17 cellular contexts compared by ENCODE assay signal in the genomic region with DNA sequence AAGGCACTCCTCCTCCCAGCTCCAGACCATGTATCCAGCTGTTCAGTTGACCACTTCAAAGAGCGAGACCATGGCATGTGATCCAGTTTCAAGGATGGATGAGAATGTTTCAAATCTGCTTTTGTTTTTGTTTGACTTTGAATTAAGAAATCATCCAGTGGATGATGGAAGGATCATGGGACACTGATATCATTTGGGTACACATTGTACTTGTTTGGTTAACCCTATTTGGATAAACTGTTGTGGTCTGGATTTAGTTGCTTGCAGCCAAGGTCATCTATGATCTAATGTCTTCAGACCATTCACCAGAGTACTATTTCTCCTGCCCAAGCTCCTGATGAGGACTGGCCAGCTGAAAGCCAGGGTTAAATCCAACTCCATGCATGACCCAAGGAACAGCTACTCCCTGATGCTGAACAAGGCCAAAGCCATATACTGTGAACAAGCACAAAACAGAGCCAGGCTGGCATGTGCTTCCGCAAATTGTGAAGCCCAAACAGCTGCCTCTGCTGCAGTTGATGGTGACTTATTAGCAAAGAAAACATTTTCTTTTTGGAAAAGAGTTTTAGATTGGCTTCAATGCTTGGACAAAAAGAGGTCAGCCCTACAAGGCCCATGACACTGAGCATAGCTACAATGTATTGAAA. TPM values are rescaled to one million over a fixed set of nuclear protein-coding genes. Genes with fewer than 3 reads are reported as not detected.
DNase-seq lines count a peak whose midpoint lies in the region; ATAC-seq, FAIRE-seq and TF ChIP-seq lines count a peak whose summit lies in the region.
"Had no signal": no experiment of that assay in that cellular context is flagged by ENCODE, and none has a peak within 500 bp of the region (broad histone marks: within the 10 kb centered on the region; RNA-seq: fewer than 3 reads in every experiment).

No MANE protein-coding gene starts in this region.

- no peaks in the 10 kb centered on the region for H3K27me3 ChIP-seq in esophagus muscularis mucosa
- peaks cover 0 to 1% (median 0%) of the 10 kb centered on the region in 45 donors for H3K27me3 ChIP-seq in dorsolateral prefrontal cortex

- TF ChIP-seq CTCF in esophagus muscularis mucosa (IDR thresholded peaks at IDR 0.05) (no peak), dorsolateral prefrontal cortex (IDR thresholded peaks at IDR 0.05 in 54 of 56, conservative IDR thresholded peaks at IDR 0.05 in 2 of 56; ENCODE audit: low read depth in 1 of 56, partially characterized antibody in 56 of 56) (no peak)

- peak; percentile 20 for FAIRE-seq in urothelium cell line (lab: Jason Lieb, UNC)
- FAIRE-seq: D721Med, H54 had no signal

- no peak for TF ChIP-seq POLR2A in esophagus muscularis mucosa (IDR thresholded peaks at IDR 0.05; ENCODE audit: low read depth)

- DNase-seq in DMS53 (lab: John Stamatoyannopoulos, UW): peak; percentile 5
- no peak for DNase-seq in DMS53 treated with DMSO at 0.1 percent for 48 hours (lab: John Stamatoyannopoulos, UW; ENCODE audit: unreplicated experiment)
- peak; percentile 83 for DNase-seq in esophagus muscularis mucosa (ENCODE audit: extremely low spot score)
- no peak for DNase-seq in left lobe of liver (ENCODE audit: low spot score)
- DNase-seq in urothelium cell line (ENCODE audit: low spot score): no peak
- no peak for DNase-seq in NCI-H2196 (lab: John Stamatoyannopoulos, UW; ENCODE audit: unreplicated experiment)
- DNase-seq in dorsolateral prefrontal cortex: no peak
- DNase-seq: CD8-positive, alpha-beta T cell; COR-L47; DMS153; GM23248; IMR-90 had no signal

- TF ChIP-seq EP300 in esophagus muscularis mucosa (IDR thresholded peaks at IDR 0.05): no peak

- no peak overlapping the region for H3K27ac ChIP-seq in esophagus muscularis mucosa (replicated peaks in 1 of 4)
- H3K27ac ChIP-seq in dorsolateral prefrontal cortex: no peak overlapping the region
- H3K27ac ChIP-seq: 22Rv1, GM23248 had no signal

- no peaks in the 10 kb centered on the region for H3K36me3 ChIP-seq in esophagus muscularis mucosa

- H3K4me3 ChIP-seq in esophagus muscularis mucosa (no peak overlapping the region), dorsolateral prefrontal cortex (no peak overlapping the region)
- H3K4me3 ChIP-seq: GM23248 had no signal

- peaks cover 11 to 24% (median 20%) of the 10 kb centered on the region in 4 donors for H3K4me1 ChIP-seq in esophagus muscularis mucosa

- intact Hi-C loops in esophagus muscularis mucosa (cut with DNase I) (loop anchor here (5.0 kb wide), 1 partner anchor 35 kb away; no protein-coding TSS in a partner anchor), dorsolateral prefrontal cortex (cut with DNase I) (loop anchor here in 1 of 2 donors (10.0 kb wide), 1 partner anchor 908 kb away; a partner anchor contains a TSS)

- ATAC-seq in left lobe of liver: peak; percentile 4
- no peak for ATAC-seq in activated CD4-positive, CD25-positive, alpha-beta regulatory T cell treated with anti-CD3 and anti-CD28 coated beads, Interleukin-2, amount 50 U/mL, for 24 hours
- ATAC-seq: CD8-positive, alpha-beta T cell; HCT116 had no signal

- no peaks in the 10 kb centered on the region for H3K9me3 ChIP-seq in esophagus muscularis mucosa

- WGBS in esophagus muscularis mucosa: 49% methylated on average over 2 of the region's 2 CpGs

RNA-seq across cellular contexts. Expression of a gene that starts 5.2 kb away (rescaled TPM):
- total RNA-seq in esophagus muscularis mucosa (10 to 100 TPM in 1 of 4 donors, 1 to 10 TPM in 3; 5.3 to 12.0 (median 6.6) TPM), left lobe of liver (22.4 TPM), dorsolateral prefrontal cortex (10 to 100 TPM in 79 of 120 experiments, 1 to 10 TPM in 41; 4.7 to 28.7 (median 11.1) TPM)
- total RNA-seq: GM23248, IMR-90 had no signal

Comparison
In these comparisons a context has a peak if more than half of its experiments do, and no peak if none do; other contexts are left out.
1. DNase-seq: peak in DMS53 (single experiment) and esophagus muscularis mucosa (single experiment); none in DMS53 treated with DMSO at 0.1 percent for 48 hours (single experiment), left lobe of liver (single experiment), urothelium cell line (single experiment), NCI-H2196 (single experiment) and dorsolateral prefrontal cortex (0 of 10).